In genomic region chr11:133661867-133662266, GRCh38 we compare ENCODE assay signal across 14 cellular contexts.
DNase-seq lines count a peak whose midpoint lies in the region; TF ChIP-seq lines count a peak whose summit lies in the region.
"Had no signal": no experiment of that assay in that cellular context is flagged by ENCODE, and none has a peak within 500 bp of the region (broad histone marks: within the 10 kb centered on the region; RNA-seq: fewer than 3 reads in every experiment).

No MANE protein-coding gene starts in this region.

- peaks cover 48% of the 10 kb centered on the region for H3K27me3 Mint-ChIP-seq in type B pancreatic cell

- H3K9me3 Mint-ChIP-seq in type B pancreatic cell = peaks cover 5% of the 10 kb centered on the region
- H3K9me3 Mint-ChIP-seq: GM23338 had no signal

- H3K4me3 Mint-ChIP-seq in type B pancreatic cell = no peak overlapping the region
- H3K4me3 Mint-ChIP-seq: CD4-positive, alpha-beta memory T cell; GM23338; HFFc6 had no signal

- DNase-seq in anterior cingulate cortex (lab: John Stamatoyannopoulos, UW) (peak in 41 of 58 donors; percentile 3 to 86 (median 38)), head of caudate nucleus (peak in 23 of 42 donors; percentile 7 to 52 (median 26)), type B pancreatic cell (ENCODE audit: extremely low spot score, unreplicated experiment) (peak; percentile 47), NOMO-1 treated with DMSO at 0.1 percent for 48 hours (lab: John Stamatoyannopoulos, UW; ENCODE audit: unreplicated experiment) (no peak), AG08395 (ENCODE audit: low spot score) (no peak), DMS79 (lab: John Stamatoyannopoulos, UW) (no peak)
- DNase-seq: BE2C; Calu3; CD4-positive, alpha-beta memory T cell; COR-L47; EL; GDM1; HFFc6 had no signal

- H3K36me3 Mint-ChIP-seq in type B pancreatic cell = no peaks in the 10 kb centered on the region
- H3K36me3 Mint-ChIP-seq: CD4-positive, alpha-beta memory T cell had no signal

- no peak overlapping the region for H3K27ac Mint-ChIP-seq in type B pancreatic cell
- H3K27ac Mint-ChIP-seq: CD4-positive, alpha-beta memory T cell; GM23338; HFFc6 had no signal

- intact Hi-C loops in head of caudate nucleus (cut with DNase I) = no loop called here

- TF ChIP-seq CTCF in type B pancreatic cell (conservative IDR thresholded peaks at IDR 0.05) = no peak

- H3K4me1 Mint-ChIP-seq in type B pancreatic cell (ENCODE audit: unreplicated experiment) = peaks cover 14% of the 10 kb centered on the region
- H3K4me1 Mint-ChIP-seq: CD4-positive, alpha-beta memory T cell had no signal

Comparison
In these comparisons a context has a peak if more than half of its experiments do, and no peak if none do; other contexts are left out.
1. DNase-seq: peak in anterior cingulate cortex (41 of 58), head of caudate nucleus (23 of 42) and type B pancreatic cell (single experiment); none in NOMO-1 treated with DMSO at 0.1 percent for 48 hours (single experiment), AG08395 (single experiment) and DMS79 (single experiment).